In genomic region chrX:21996872-21997271, GRCh38 we compare ENCODE assay signal across 10 cellular contexts. TPM values are rescaled to one million over a fixed set of nuclear protein-coding genes. Genes with fewer than 3 reads are reported as not detected.
DNase-seq lines count a peak whose midpoint lies in the region; ATAC-seq and TF ChIP-seq lines count a peak whose summit lies in the region.
"Had no signal": no experiment of that assay in that cellular context is flagged by ENCODE, and none has a peak within 500 bp of the region (broad histone marks: within the 10 kb centered on the region; RNA-seq: fewer than 3 reads in every experiment).

No MANE protein-coding gene starts in this region.

- H3K36me3 ChIP-seq in BLaER1 treated with 17β-estradiol and CSF1 and Interleukin-3, amounts not matched to agents 10 nM and 100 nM: peaks cover 5 to 23% (median 16%) of the 10 kb centered on the region in 11 experiments; a peak in 14 of 22 replicates
- H3K36me3 ChIP-seq in thyroid gland: no peaks in the 10 kb centered on the region

- TF ChIP-seq CTCF in astrocyte of the spinal cord (IDR thresholded peaks at IDR 0.05; ENCODE audit: low read depth, low read length) (no peak), thyroid gland (IDR thresholded peaks at IDR 0.05) (no peak)

- H3K4me2 ChIP-seq in BLaER1 treated with 17β-estradiol and CSF1 and Interleukin-3, amounts not matched to agents 10 nM and 100 nM: peak overlapping the region in 9 of 11 experiments; percentile 22 to 78 (median 62); a peak in 18 of 22 replicates

- TF ChIP-seq POLR2A in thyroid gland (IDR thresholded peaks at IDR 0.05): no peak

- H3K9me3 ChIP-seq in BLaER1 treated with 17β-estradiol and CSF1 and Interleukin-3, amounts not matched to agents 10 nM and 100 nM (replicated peaks in 1 of 11): peaks cover 5 to 40% (median 12%) of the 10 kb centered on the region in 11 experiments; a peak in 16 of 22 replicates
- H3K9me3 ChIP-seq in thyroid gland: no peaks in the 10 kb centered on the region

- no peaks in the 10 kb centered on the region for H4K20me1 ChIP-seq in BLaER1 treated with 17β-estradiol and CSF1 and Interleukin-3, amounts not matched to agents 10 nM and 100 nM

- intact Hi-C loops in thyroid gland (cut with DNase I): no loop called here

- ATAC-seq in HG03439 (IDR thresholded peaks at IDR 0.05; ENCODE audit: unreplicated experiment): no peak

- no peaks in the 10 kb centered on the region for H3K27me3 ChIP-seq in BLaER1 treated with 17β-estradiol and CSF1 and Interleukin-3, amounts not matched to agents 10 nM and 100 nM
- H3K27me3 ChIP-seq in thyroid gland: no peaks in the 10 kb centered on the region

- H3K27ac ChIP-seq in BLaER1 treated with 17β-estradiol and CSF1 and Interleukin-3, amounts not matched to agents 10 nM and 100 nM: peak overlapping the region; percentile 65 to 92 (median 81); a peak in 21 of 22 replicates
- H3K27ac ChIP-seq in thyroid gland: no peak overlapping the region

- H3K4me3 ChIP-seq in BLaER1 treated with 17β-estradiol and CSF1 and Interleukin-3, amounts not matched to agents 10 nM and 100 nM: peak overlapping the region in 1 of 10 experiments; percentile 43; a peak in 2 of 20 replicates
- H3K4me3 ChIP-seq in astrocyte of the spinal cord (ENCODE audit: low read depth, low read length) (no peak overlapping the region), thyroid gland (replicated peaks in 1 of 3) (no peak overlapping the region)

- peaks cover 0 to 70% (median 41%) of the 10 kb centered on the region in 10 experiments; a peak in 15 of 20 replicates for H3K4me1 ChIP-seq in BLaER1 treated with 17β-estradiol and CSF1 and Interleukin-3, amounts not matched to agents 10 nM and 100 nM
- H3K4me1 ChIP-seq in thyroid gland: no peaks in the 10 kb centered on the region

- peak overlapping the region in 10 of 11 experiments; percentile 51 to 75 (median 64); a peak in 16 of 22 replicates for H3K9ac ChIP-seq in BLaER1 treated with 17β-estradiol and CSF1 and Interleukin-3, amounts not matched to agents 10 nM and 100 nM

- in situ Hi-C loops in astrocyte of the spinal cord (cut with HindIII; ENCODE audit: low sequenced_read_pairs): no loop called here

- 57 to 59% methylated on average over 3 to 4 of the region's 4 CpGs for WGBS in thyroid gland, 2 donors

- DNase-seq in Kasumi-1 (lab: John Stamatoyannopoulos, UW) (peak; percentile 67 to 73), astrocyte of the spinal cord (ENCODE audit: low read depth, low spot score) (peak; percentile 46), lung microvascular endothelial cell (ENCODE audit: low read depth in 2 of 2) (peak; percentile 42 to 48), thyroid gland (no peak), DMS53 treated with DMSO at 0.1 percent for 48 hours (lab: John Stamatoyannopoulos, UW; ENCODE audit: unreplicated experiment) (no peak)
- no peak for DNase-seq in activated naive CD4-positive, alpha-beta T cell treated with Interleukin-2 at 50 U/mL for 16 hours
- DNase-seq: activated CD4-positive, alpha-beta T cell treated with anti-CD3 and anti-CD28 coated beads, Interleukin-2, amount 50 U/mL, for 48 hours; NCI-H510A treated with DMSO at 0.1 percent for 48 hours had no signal

RNA-seq across cellular contexts. Expression of gene PHEX, which starts 35.3 kb away (rescaled TPM):
- total RNA-seq in lung microvascular endothelial cell (under 0.01 and 0.87 TPM in 2 replicates), thyroid gland (10 to 100 TPM in 1 of 4 donors, 1 to 10 TPM in 3; 1.5 to 12.4 (median 5.2) TPM)

RNA-seq across cellular contexts. Expression of gene SMS, which starts 56.4 kb away (rescaled TPM):
- total RNA-seq in lung microvascular endothelial cell (99.4 and 137 TPM in 2 replicates), thyroid gland (100 to 1,000 TPM in 1 of 4 donors, 10 to 100 TPM in 3; 89.6 to 128 (median 91.4) TPM)

Comparison
In these comparisons a context has a peak if more than half of its experiments do, and no peak if none do; other contexts are left out.
1. H3K27ac ChIP-seq: peak in BLaER1 treated with 17β-estradiol and CSF1 and Interleukin-3, amounts not matched to agents 10 nM and 100 nM (11 of 11); none in thyroid gland (0 of 3).
2. DNase-seq: peak in Kasumi-1 (2 of 2), astrocyte of the spinal cord (single experiment) and lung microvascular endothelial cell (2 of 2); none in thyroid gland (0 of 2), DMS53 treated with DMSO at 0.1 percent for 48 hours (single experiment) and activated naive CD4-positive, alpha-beta T cell treated with Interleukin-2 at 50 U/mL for 16 hours (single experiment).